9 cellular contexts compared by ENCODE assay signal in genomic region chr11:76823481-76824028, GRCh38. TPM values are rescaled to one million over a fixed set of nuclear protein-coding genes. Genes with fewer than 3 reads are reported as not detected.
A peak's percentile ranks its signal among the peaks of the same experiment; 100 is the strongest.
DNase-seq lines count a peak whose midpoint lies in the region; ATAC-seq and TF ChIP-seq lines count a peak whose summit lies in the region.
"Had no signal": no experiment of that assay in that cellular context is flagged by ENCODE, and none has a peak within 500 bp of the region (broad histone marks: within the 10 kb centered on the region; RNA-seq: fewer than 3 reads in every experiment).

No MANE protein-coding gene starts in this region.

- H3K36me3 ChIP-seq in adipocyte (ENCODE audit: control insufficient read depth, insufficient read depth, low read length, severe bottlenecking): no peaks in the 10 kb centered on the region
- H3K36me3 ChIP-seq in right atrium auricular region: no peaks in the 10 kb centered on the region
- H3K36me3 ChIP-seq in stomach: no peaks in the 10 kb centered on the region

- H3K9me3 ChIP-seq in adipocyte (ENCODE audit: control insufficient read depth, low read length) (no peaks in the 10 kb centered on the region), right atrium auricular region (no peaks in the 10 kb centered on the region), stomach (no peaks in the 10 kb centered on the region)

- TF ChIP-seq POLR2A in stomach (IDR thresholded peaks at IDR 0.05): no peak

- intact Hi-C loops in stomach (cut with DNase I; ENCODE audit: low total_unique reads): no loop called here

- H3K4me3 ChIP-seq in adipocyte (ENCODE audit: low read length): peak overlapping the region; percentile 44
- no peak overlapping the region for H3K4me3 ChIP-seq in right atrium auricular region
- no peak overlapping the region for H3K4me3 ChIP-seq in stomach

- ATAC-seq in HG02610 (IDR thresholded peaks at IDR 0.05; ENCODE audit: unreplicated experiment) (no peak), GM18511 (IDR thresholded peaks at IDR 0.05; ENCODE audit: unreplicated experiment) (no peak)

- TF ChIP-seq EP300 in stomach (IDR thresholded peaks at IDR 0.05): no peak

- H3K27ac ChIP-seq in right atrium auricular region: peak overlapping the region; percentile 42 to 63
- peak overlapping the region; percentile 40 to 66 (median 59) for H3K27ac ChIP-seq in stomach

- TF ChIP-seq CTCF in right atrium auricular region (IDR thresholded peaks at IDR 0.05) (no peak), stomach (IDR thresholded peaks at IDR 0.05) (no peak)

- no peak overlapping the region for H3K9ac ChIP-seq in adipocyte (ENCODE audit: low read length)

- DNase-seq in HT-29 (ENCODE audit: low spot score) (peak; percentile 85), adipocyte (ENCODE audit: low read depth) (peak; percentile 53), right atrium auricular region (ENCODE audit: low spot score) (no peak), stomach (no peak), NCI-H1105 treated with DMSO at 0.1 percent for 48 hours (lab: John Stamatoyannopoulos, UW) (no peak), retina (no peak)
- DNase-seq: NCI-H446 treated with DMSO at 0.1 percent for 48 hours had no signal

- no peaks in the 10 kb centered on the region for H3K27me3 ChIP-seq in adipocyte (replicated peaks; ENCODE audit: control insufficient read depth, insufficient read depth, low read length)
- no peaks in the 10 kb centered on the region for H3K27me3 ChIP-seq in right atrium auricular region
- H3K27me3 ChIP-seq in stomach: no peaks in the 10 kb centered on the region

- 50 to 71% (median 60%) methylated on average over 9 of the region's 9 CpGs for WGBS in stomach, 5 donors

- H3K4me1 ChIP-seq in adipocyte (ENCODE audit: control insufficient read depth, insufficient read depth, low read length): peaks cover 19% of the 10 kb centered on the region
- peaks cover 0 to 9% of the 10 kb centered on the region in 2 donors for H3K4me1 ChIP-seq in right atrium auricular region
- H3K4me1 ChIP-seq in stomach: peaks cover 0 to 11% (median 0%) of the 10 kb centered on the region in 4 donors

RNA-seq across cellular contexts. Expression of gene ACER3, which starts 37.2 kb away (rescaled TPM):
- 7.1 and 13.4 TPM in 2 replicates for total RNA-seq in HT-29 (2014; rRNA removed; shearing (Covaris generic))
- 10 to 100 TPM in 1 of 2 donors, 1 to 10 TPM in 1; 6.4 to 11.3 TPM for total RNA-seq in right atrium auricular region
- total RNA-seq in stomach: 10 to 100 TPM in 3 of 5 donors, 1 to 10 TPM in 2; 4.7 to 25.9 (median 20.4) TPM
- polyA plus RNA-seq in stomach: 1 to 10 TPM; 2.1 to 7.9 (median 3.0) TPM

RNA-seq across cellular contexts. Expression of gene TSKU, which starts 40.4 kb away (rescaled TPM):
- total RNA-seq in HT-29 (2014; rRNA removed; shearing (Covaris generic)): 107 and 118 TPM in 2 replicates
- 10 to 100 TPM; 18.7 to 46.6 TPM for total RNA-seq in right atrium auricular region
- 100 to 1,000 TPM in 1 of 5 donors, 10 to 100 TPM in 4; 11.1 to 114 (median 20.4) TPM for total RNA-seq in stomach
- polyA plus RNA-seq in stomach: 10 to 100 TPM; 18.6 to 20.9 (median 18.9) TPM

Comparison
In these comparisons a context has a peak if more than half of its experiments do, and no peak if none do; other contexts are left out.
1. DNase-seq: peak in HT-29 (single experiment) and adipocyte (single experiment); none in right atrium auricular region (single experiment), stomach (single experiment), NCI-H1105 treated with DMSO at 0.1 percent for 48 hours (single experiment) and retina (single experiment).